In genomic region chr2:20291846-20292408, GRCh38 we compare ENCODE assay signal across 1 cellular context.
TF ChIP-seq lines count a peak whose summit lies in the region.

No MANE protein-coding gene starts in this region.

TF ChIP-seq in A549, 52 proteins besides CTCF, POLR2A, EP300 and RAD21 (continued from another document):
- TF ChIP-seq ZNF302 (CRISPR knock-in tag; IDR thresholded peaks at IDR 0.05) = no peak
- no peak for TF ChIP-seq TP53 (CRISPR knock-in tag; IDR thresholded peaks at IDR 0.05)
- TF ChIP-seq CBX8 (IDR thresholded peaks at IDR 0.05) = no peak
- no peak for TF ChIP-seq MAFK (IDR thresholded peaks at IDR 0.05; ENCODE audit: partially characterized antibody)
- TF ChIP-seq SMC3 (IDR thresholded peaks at IDR 0.05) = no peak
- TF ChIP-seq, protein P1, sequence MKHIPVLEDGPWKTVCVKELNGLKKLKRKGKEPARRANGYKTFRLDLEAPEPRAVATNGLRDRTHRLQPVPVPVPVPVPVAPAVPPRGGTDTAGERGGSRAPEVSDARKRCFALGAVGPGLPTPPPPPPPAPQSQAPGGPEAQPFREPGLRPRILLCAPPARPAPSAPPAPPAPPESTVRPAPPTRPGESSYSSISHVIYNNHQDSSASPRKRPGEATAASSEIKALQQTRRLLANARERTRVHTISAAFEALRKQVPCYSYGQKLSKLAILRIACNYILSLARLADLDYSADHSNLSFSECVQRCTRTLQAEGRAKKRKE (CRISPR knock-in tag; IDR thresholded peaks at IDR 0.05; ENCODE audit: low read depth) = no peak
- no peak for TF ChIP-seq RCOR1 (IDR thresholded peaks at IDR 0.05; ENCODE audit: low read depth, low read length)
- no peak for TF ChIP-seq MAZ (IDR thresholded peaks at IDR 0.05; ENCODE audit: borderline replicate concordance, low read depth, low read length)
- no peak for TF ChIP-seq ZC3H11A (IDR thresholded peaks at IDR 0.05)
- TF ChIP-seq, protein P2, sequence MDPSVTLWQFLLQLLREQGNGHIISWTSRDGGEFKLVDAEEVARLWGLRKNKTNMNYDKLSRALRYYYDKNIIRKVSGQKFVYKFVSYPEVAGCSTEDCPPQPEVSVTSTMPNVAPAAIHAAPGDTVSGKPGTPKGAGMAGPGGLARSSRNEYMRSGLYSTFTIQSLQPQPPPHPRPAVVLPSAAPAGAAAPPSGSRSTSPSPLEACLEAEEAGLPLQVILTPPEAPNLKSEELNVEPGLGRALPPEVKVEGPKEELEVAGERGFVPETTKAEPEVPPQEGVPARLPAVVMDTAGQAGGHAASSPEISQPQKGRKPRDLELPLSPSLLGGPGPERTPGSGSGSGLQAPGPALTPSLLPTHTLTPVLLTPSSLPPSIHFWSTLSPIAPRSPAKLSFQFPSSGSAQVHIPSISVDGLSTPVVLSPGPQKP (IDR thresholded peaks at IDR 0.05; ENCODE audit: low read depth, low read length) = no peak
- no peak for TF ChIP-seq BCL3 (IDR thresholded peaks at IDR 0.05)
